In the genomic region with DNA sequence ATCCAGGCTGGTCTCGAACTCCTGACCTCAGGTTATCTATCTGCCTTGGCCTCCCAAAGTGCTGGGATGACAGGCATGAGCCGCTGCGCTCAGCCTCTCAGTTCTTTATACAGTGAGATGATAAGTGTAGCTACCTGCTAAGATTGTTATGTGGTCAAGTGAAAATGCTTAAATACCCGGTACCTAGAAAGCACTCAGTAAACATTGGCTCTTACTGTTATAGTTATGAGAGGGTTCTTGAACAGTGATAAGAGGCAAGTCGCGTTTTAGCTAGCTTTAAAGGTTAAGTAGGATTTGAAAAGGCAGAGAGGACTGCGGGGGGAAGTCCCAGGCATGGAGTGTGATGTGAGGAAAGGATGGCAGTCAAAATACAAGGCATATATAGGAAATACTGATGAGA, we compare ENCODE assay signal across 12 cellular contexts. TPM values are rescaled to one million over a fixed set of nuclear protein-coding genes. Genes with fewer than 3 reads are reported as not detected.
DNase-seq lines count a peak whose midpoint lies in the region; ATAC-seq lines count a peak whose summit lies in the region.
"Had no signal": no experiment of that assay in that cellular context is flagged by ENCODE, and none has a peak within 500 bp of the region (broad histone marks: within the 10 kb centered on the region; RNA-seq: fewer than 3 reads in every experiment).

No MANE protein-coding gene starts in this region.

- H3K27me3 ChIP-seq in trophoblast cell (ENCODE audit: insufficient read depth, low read length) = no peaks in the 10 kb centered on the region
- H3K27me3 ChIP-seq: hepatocyte had no signal

- no peaks in the 10 kb centered on the region for H3K4me1 ChIP-seq in trophoblast cell (ENCODE audit: control insufficient read depth in 1 of 2, insufficient read depth in 2 of 2, low read length in 2 of 2)

- H3K9ac ChIP-seq in trophoblast cell (ENCODE audit: low read length) = no peak overlapping the region

- H3K79me2 ChIP-seq in trophoblast cell (ENCODE audit: control insufficient read depth, insufficient read depth, low read length, poor library complexity) = peaks cover 9% of the 10 kb centered on the region

- peak overlapping the region; percentile 51 for H3K4ac ChIP-seq in trophoblast cell (ENCODE audit: low read depth, low read length)

- no peak overlapping the region for H2BK12ac ChIP-seq in trophoblast cell (ENCODE audit: low read length)

- WGBS in trophoblast cell (ENCODE audit: extremely low coverage, insufficient coverage, insufficient read length) = no CpG with 5 or more reads among the region's 7 CpGs

- peaks cover 7% of the 10 kb centered on the region for H3K79me1 ChIP-seq in trophoblast cell (ENCODE audit: low read length)

- no peak overlapping the region for H2BK120ac ChIP-seq in trophoblast cell (ENCODE audit: insufficient read depth, low read length, poor library complexity)

- H2BK5ac ChIP-seq in trophoblast cell (ENCODE audit: low read depth, low read length, poor library complexity) = no peak overlapping the region

- ATAC-seq in central memory CD8-positive, alpha-beta T cell (replicated peaks; ENCODE audit: extremely low read depth, poor library complexity, severe bottlenecking) = no peak
- ATAC-seq: HCT116 had no signal

- H3K9me3 Mint-ChIP-seq in central memory CD8-positive, alpha-beta T cell = no peaks in the 10 kb centered on the region

- no peak overlapping the region for H3K18ac ChIP-seq in trophoblast cell (ENCODE audit: low read length)

- H4K8ac ChIP-seq in trophoblast cell (ENCODE audit: low read depth, low read length) = no peak overlapping the region

- no peak overlapping the region for H3K4me2 ChIP-seq in trophoblast cell (ENCODE audit: low read length)
- H3K4me2 ChIP-seq: hepatocyte had no signal

- no peak overlapping the region for H3K14ac ChIP-seq in trophoblast cell (ENCODE audit: low read length)

- no peak overlapping the region for H3K23ac ChIP-seq in trophoblast cell (ENCODE audit: low read length)

- no peak overlapping the region for H3K4me3 ChIP-seq in trophoblast cell (ENCODE audit: low read depth, low read length)
- H3K4me3 ChIP-seq: hepatocyte had no signal

- H2AFZ ChIP-seq in trophoblast cell (ENCODE audit: insufficient read depth, low read length, poor library complexity) = no peak overlapping the region
- H2AFZ ChIP-seq: hepatocyte had no signal

- no peaks in the 10 kb centered on the region for H3K27me3 Mint-ChIP-seq in central memory CD8-positive, alpha-beta T cell

- H3K27ac Mint-ChIP-seq in central memory CD8-positive, alpha-beta T cell (ENCODE audit: low read depth) = peak overlapping the region; percentile 49

- H3K9me3 ChIP-seq in trophoblast cell (ENCODE audit: insufficient read depth, low read depth, low read length) = no peaks in the 10 kb centered on the region

- DNase-seq in NCI-H2227 treated with DMSO at 0.1 percent for 48 hours (lab: John Stamatoyannopoulos, UW) (peak; percentile 49), NCI-H2227 (lab: John Stamatoyannopoulos, UW; ENCODE audit: unreplicated experiment) (no peak), NCI-H2029 (lab: John Stamatoyannopoulos, UW) (peak; percentile 41), trophoblast cell (no peak), KG1 (lab: John Stamatoyannopoulos, UW) (no peak), middle frontal gyrus (ENCODE audit: extremely low spot score, low spot score) (no peak)
- no peak for DNase-seq in central memory CD8-positive, alpha-beta T cell (ENCODE audit: low spot score in 2 of 2)
- no peak for DNase-seq in NK-92 treated with Interleukin-12 subunit alpha and Interleukin-12 subunit beta, amount 100 ng/mL, for 24 hours (lab: John Stamatoyannopoulos, UW)
- DNase-seq: activated CD4-positive, CD25-positive, alpha-beta regulatory T cell; stimulated activated CD4-positive, alpha-beta T cell treated with anti-CD3 and anti-CD28 coated beads, Interleukin-12 subunit alpha, Interleukin-12 subunit beta, amount 100 ng/mL, for 4 hours had no signal

- H4K12ac ChIP-seq in trophoblast cell (ENCODE audit: low read depth, low read length) = no peak overlapping the region

- no peak overlapping the region for H4K91ac ChIP-seq in trophoblast cell (ENCODE audit: low read depth, low read length)

- no peak overlapping the region for H2AK5ac ChIP-seq in trophoblast cell (ENCODE audit: low read length)

- peaks cover 21 to 26% of the 10 kb centered on the region in 2 experiments for H3K36me3 ChIP-seq in trophoblast cell (ENCODE audit: control insufficient read depth in 1 of 2, insufficient read depth in 2 of 2, low read length in 2 of 2)

- peaks cover 40% of the 10 kb centered on the region for H3K4me1 Mint-ChIP-seq in central memory CD8-positive, alpha-beta T cell

- H3K36me3 Mint-ChIP-seq in central memory CD8-positive, alpha-beta T cell (ENCODE audit: insufficient read depth) = peaks cover 36% of the 10 kb centered on the region

- no peak overlapping the region for H3K4me3 Mint-ChIP-seq in central memory CD8-positive, alpha-beta T cell

- no peak overlapping the region for H3K27ac ChIP-seq in trophoblast cell (ENCODE audit: low read depth, low read length)
- H3K27ac ChIP-seq: hepatocyte had no signal

RNA-seq across cellular contexts. Expression of a gene that starts 4.5 kb away (rescaled TPM):
- polyA plus RNA-seq in trophoblast cell (2013) = 17.3 and 18.4 TPM in 2 replicates

RNA-seq across cellular contexts. Expression of a gene that starts 29.7 kb away (rescaled TPM):
- 12.9 and 13.0 TPM in 2 replicates for polyA plus RNA-seq in trophoblast cell (2013)

RNA-seq across cellular contexts. Expression of a gene that starts 44.1 kb away (rescaled TPM):
- polyA plus RNA-seq in trophoblast cell (2013) = not detected in 2 replicates

Comparison
In these comparisons a context has a peak if more than half of its experiments do, and no peak if none do; other contexts are left out.
1. DNase-seq: peak in NCI-H2227 treated with DMSO at 0.1 percent for 48 hours (single experiment) and NCI-H2029 (single experiment); none in NCI-H2227 (single experiment), central memory CD8-positive, alpha-beta T cell (0 of 2), trophoblast cell (0 of 2), KG1 (single experiment), middle frontal gyrus (single experiment) and NK-92 treated with Interleukin-12 subunit alpha and Interleukin-12 subunit beta, amount 100 ng/mL, for 24 hours (single experiment).